In the genomic region with DNA sequence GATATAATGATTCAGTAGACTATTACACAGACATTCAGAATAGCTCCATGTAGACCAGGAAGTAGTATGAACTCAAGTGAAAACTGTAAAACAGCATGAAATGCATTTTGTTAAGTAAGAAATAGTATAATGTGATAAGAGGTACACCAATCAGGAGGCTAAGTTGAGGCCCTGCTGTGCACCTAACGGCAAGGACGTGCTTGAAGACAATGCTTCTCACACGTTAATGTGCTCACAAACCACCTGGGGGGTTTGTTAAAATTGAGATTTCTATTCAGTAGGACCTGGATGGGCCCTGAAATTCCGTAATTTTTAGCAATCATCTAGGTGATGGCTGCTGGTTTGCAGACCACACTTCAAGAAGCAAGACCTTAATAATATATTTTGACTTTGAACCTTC, we compare ENCODE assay signal across 26 cellular contexts.
"Had no signal": no experiment of that assay in that cellular context is flagged by ENCODE, and none has a peak within 500 bp of the region (broad histone marks: within the 10 kb centered on the region; RNA-seq: fewer than 3 reads in every experiment).

No MANE protein-coding gene starts in this region.

- H3K4me3 Mint-ChIP-seq: effector memory CD8-positive, alpha-beta T cell; mesothelial cell of epicardium; naive B cell; nephron progenitor cell; stimulated activated effector memory CD8-positive, alpha-beta T cell treated with anti-CD3 and anti-CD28 coated beads, Interleukin-12 subunit alpha, Interleukin-12 subunit beta, amount 100 ng/mL, for 72 hours had no signal

- H3K9me3 ChIP-seq: esophagus squamous epithelium, heart right ventricle, left lung, mucosa of descending colon, prostate gland, right atrium auricular region, stomach, thyroid gland, vagina had no signal

- H3K4me1 Mint-ChIP-seq: stimulated activated effector memory CD8-positive, alpha-beta T cell treated with anti-CD3 and anti-CD28 coated beads, Interleukin-12 subunit alpha, Interleukin-12 subunit beta, amount 100 ng/mL, for 72 hours had no signal

- ATAC-seq: effector memory CD8-positive, alpha-beta T cell; heart right ventricle; left cardiac atrium; left lung; mucosa of descending colon; sciatic nerve; stimulated activated effector memory CD8-positive, alpha-beta T cell treated with anti-CD3 and anti-CD28 coated beads, Interleukin-12 subunit alpha, Interleukin-12 subunit beta, amount 100 ng/mL, for 72 hours had no signal

- DNase-seq: effector memory CD8-positive, alpha-beta T cell; erythroblast; esophagus squamous epithelium; foreskin melanocyte; glutamatergic neuron; heart right ventricle; hippocampal formation; left cardiac atrium; left lung; mesenchymal stem cell; mucosa of descending colon; naive B cell; nephron progenitor cell; nucleus accumbens; stimulated activated CD4-positive, alpha-beta T cell treated with anti-CD3 and anti-CD28 coated beads, Interleukin-2, amount 100 ng/mL, for 24 hours; stimulated activated CD4-positive, alpha-beta T cell treated with anti-CD3 and anti-CD28 coated beads, Interleukin-4, amount 100 ng/mL, for 24 hours; stimulated activated naive CD4-positive, alpha-beta T cell treated with Interleukin-2 at 50 U/mL for 16 hours; stomach; thyroid gland; trophoblast cell had no signal

- H3K36me3 Mint-ChIP-seq: mesothelial cell of epicardium; naive B cell; stimulated activated effector memory CD8-positive, alpha-beta T cell treated with anti-CD3 and anti-CD28 coated beads, Interleukin-12 subunit alpha, Interleukin-12 subunit beta, amount 100 ng/mL, for 72 hours had no signal

- H3K27ac Mint-ChIP-seq: effector memory CD8-positive, alpha-beta T cell; mesothelial cell of epicardium; nephron progenitor cell; stimulated activated effector memory CD8-positive, alpha-beta T cell treated with anti-CD3 and anti-CD28 coated beads, Interleukin-12 subunit alpha, Interleukin-12 subunit beta, amount 100 ng/mL, for 72 hours had no signal
